24 cellular contexts compared by ENCODE assay signal in genomic region chr3:11072631-11073030, GRCh38.
"Had no signal": no experiment of that assay in that cellular context is flagged by ENCODE, and none has a peak within 500 bp of the region (broad histone marks: within the 10 kb centered on the region; RNA-seq: fewer than 3 reads in every experiment).

No MANE protein-coding gene starts in this region.

- ATAC-seq: activated CD4-positive, CD25-positive, alpha-beta regulatory T cell treated with anti-CD3 and anti-CD28 coated beads, Interleukin-2, amount 50 U/mL, for 24 hours; activated CD8-positive, alpha-beta memory T cell treated with anti-CD3 and anti-CD28 coated beads, Interleukin-2, amount 10 ng/mL, durations not matched to agents 7 days and 5 days; activated CD8-positive, alpha-beta T cell treated with anti-CD3 and anti-CD28 coated beads for 36 hours; activated naive CD8-positive, alpha-beta T cell treated with anti-CD3 and anti-CD28 coated beads, Interleukin-2, amount 50 U/mL, for 24 hours; foreskin keratinocyte; left lung; naive thymus-derived CD4-positive, alpha-beta T cell; sciatic nerve had no signal

- H3K27me3 ChIP-seq: foreskin keratinocyte, left lung, upper lobe of left lung had no signal

- H3K27ac Mint-ChIP-seq: activated CD4-positive, alpha-beta T cell treated with anti-CD3 and anti-CD28 coated beads, Interleukin-2, amount 10 ng/mL, durations not matched to agents 24 days and 14 days; activated CD8-positive, alpha-beta memory T cell treated with anti-CD3 and anti-CD28 coated beads, Interleukin-2, amount 10 ng/mL, durations not matched to agents 7 days and 5 days; activated CD8-positive, alpha-beta T cell treated with anti-CD3 and anti-CD28 coated beads for 36 hours; activated naive CD8-positive, alpha-beta T cell treated with anti-CD3 and anti-CD28 coated beads, Interleukin-2, amount 50 U/mL, for 24 hours; brain; naive thymus-derived CD4-positive, alpha-beta T cell had no signal

- H3K4me1 ChIP-seq: foreskin keratinocyte, upper lobe of left lung had no signal

- H3K27ac ChIP-seq: epithelial cell of prostate, foreskin keratinocyte, left lung, thoracic aorta, upper lobe of left lung, VCaP had no signal

- H3K9me3 ChIP-seq: thoracic aorta had no signal

- H3K4me3 ChIP-seq: left lung, lung, thoracic aorta, upper lobe of left lung had no signal

- H3K9me3 Mint-ChIP-seq: activated CD4-positive, alpha-beta T cell treated with anti-CD3 and anti-CD28 coated beads, Interleukin-2, amount 10 ng/mL, durations not matched to agents 24 days and 14 days; activated CD8-positive, alpha-beta T cell treated with anti-CD3 and anti-CD28 coated beads for 36 hours; activated naive CD8-positive, alpha-beta T cell treated with anti-CD3 and anti-CD28 coated beads, Interleukin-2, amount 50 U/mL, for 24 hours had no signal

- H3K4me1 Mint-ChIP-seq: activated CD4-positive, alpha-beta T cell treated with anti-CD3 and anti-CD28 coated beads, Interleukin-2, amount 10 ng/mL, durations not matched to agents 24 days and 14 days; activated CD8-positive, alpha-beta memory T cell treated with anti-CD3 and anti-CD28 coated beads, Interleukin-2, amount 10 ng/mL, durations not matched to agents 7 days and 5 days; activated naive CD8-positive, alpha-beta T cell treated with anti-CD3 and anti-CD28 coated beads, Interleukin-2, amount 50 U/mL, for 24 hours; brain; neural crest cell had no signal

- H3K4me3 Mint-ChIP-seq: activated CD4-positive, alpha-beta T cell treated with anti-CD3 and anti-CD28 coated beads, Interleukin-2, amount 10 ng/mL, durations not matched to agents 24 days and 14 days; activated CD8-positive, alpha-beta memory T cell treated with anti-CD3 and anti-CD28 coated beads, Interleukin-2, amount 10 ng/mL, durations not matched to agents 7 days and 5 days; activated CD8-positive, alpha-beta T cell treated with anti-CD3 and anti-CD28 coated beads for 36 hours; activated naive CD8-positive, alpha-beta T cell treated with anti-CD3 and anti-CD28 coated beads, Interleukin-2, amount 50 U/mL, for 24 hours; brain; naive thymus-derived CD4-positive, alpha-beta T cell; neural crest cell had no signal

- H3K36me3 ChIP-seq: left lung, thoracic aorta, upper lobe of left lung had no signal

- DNase-seq: activated CD4-positive, alpha-beta T cell treated with anti-CD3 and anti-CD28 coated beads, Interleukin-2, amount 10 ng/mL, durations not matched to agents 24 days and 14 days; activated CD8-positive, alpha-beta memory T cell treated with anti-CD3 and anti-CD28 coated beads, Interleukin-2, amount 10 ng/mL, durations not matched to agents 7 days and 5 days; activated CD8-positive, alpha-beta T cell treated with anti-CD3 and anti-CD28 coated beads for 36 hours; activated gamma-delta T cell; activated naive CD4-positive, alpha-beta T cell treated with anti-CD3 and anti-CD28 coated beads, Interleukin-2, amount 50 U/mL, for 16 hours; activated naive CD8-positive, alpha-beta T cell treated with anti-CD3 and anti-CD28 coated beads, Interleukin-2, amount 50 U/mL, for 24 hours; activated T-cell treated with anti-CD3 and anti-CD28 coated beads for 4 hours; aorta; foreskin keratinocyte; kidney glomerular epithelial cell; left lung; naive thymus-derived CD4-positive, alpha-beta T cell; occipital lobe; stimulated activated CD4-positive, alpha-beta T cell treated with anti-CD3 and anti-CD28 coated beads, Interleukin-4, amount 100 ng/mL, for 24 hours; stimulated activated naive CD4-positive, alpha-beta T cell treated with Interleukin-2 at 50 U/mL for 16 hours; upper lobe of left lung had no signal

- H3K36me3 Mint-ChIP-seq: activated CD8-positive, alpha-beta memory T cell treated with anti-CD3 and anti-CD28 coated beads, Interleukin-2, amount 10 ng/mL, durations not matched to agents 7 days and 5 days; brain had no signal
